Comparison of ENCODE assay signal across 26 cellular contexts in genomic region chr9:79312686-79313421, GRCh38.
"Had no signal": no experiment of that assay in that cellular context is flagged by ENCODE, and none has a peak within 500 bp of the region (broad histone marks: within the 10 kb centered on the region; RNA-seq: fewer than 3 reads in every experiment).

No MANE protein-coding gene starts in this region.

- H3K27ac Mint-ChIP-seq: activated CD8-positive, alpha-beta T cell treated with anti-CD3 and anti-CD28 coated beads, Interleukin-2, amount 10 ng/mL, durations not matched to agents 7 days and 5 days; activated naive CD4-positive, alpha-beta T cell treated with anti-CD3 and anti-CD28 coated beads, Interleukin-2, amount 50 U/mL, for 24 hours; activated T-helper 1 cell treated with anti-CD3 and anti-CD28 coated beads, Interleukin-12 subunit alpha, Interleukin-12 subunit beta, Interleukin-2, Interleukin-4 antibody, amounts not matched to agents 30 ng/mL and 10 ng/mL and 1 ng/mL, durations not matched to agents 14 hours and 24 hours and 36 hours; memory B cell; stimulated activated memory B cell treated with anti-CD40 and anti-IgM and Interleukin-4, amounts not matched to agents 10 μg/mL and 1 μg/mL and 100 μg/mL, for 72 hours had no signal

- H3K4me1 ChIP-seq: ascending aorta, gastrocnemius medialis, sigmoid colon, uterus had no signal

- H3K4me1 Mint-ChIP-seq: activated naive CD4-positive, alpha-beta T cell treated with anti-CD3 and anti-CD28 coated beads, Interleukin-2, amount 50 U/mL, for 24 hours; memory B cell; stimulated activated memory B cell treated with anti-CD40 and anti-IgM and Interleukin-4, amounts not matched to agents 10 μg/mL and 1 μg/mL and 100 μg/mL, for 72 hours had no signal

- H3K9me3 Mint-ChIP-seq: activated naive CD4-positive, alpha-beta T cell treated with anti-CD3 and anti-CD28 coated beads, Interleukin-2, amount 50 U/mL, for 24 hours; activated T-helper 1 cell treated with anti-CD3 and anti-CD28 coated beads, Interleukin-12 subunit alpha, Interleukin-12 subunit beta, Interleukin-2, Interleukin-4 antibody, amounts not matched to agents 30 ng/mL and 10 ng/mL and 1 ng/mL, durations not matched to agents 14 hours and 24 hours and 36 hours; memory B cell; stimulated activated memory B cell treated with anti-CD40 and anti-IgM and Interleukin-4, amounts not matched to agents 10 μg/mL and 1 μg/mL and 100 μg/mL, for 72 hours had no signal

- H3K27me3 Mint-ChIP-seq: activated naive CD4-positive, alpha-beta T cell treated with anti-CD3 and anti-CD28 coated beads, Interleukin-2, amount 50 U/mL, for 24 hours; stimulated activated memory B cell treated with anti-CD40 and anti-IgM and Interleukin-4, amounts not matched to agents 10 μg/mL and 1 μg/mL and 100 μg/mL, for 72 hours had no signal

- H3K36me3 Mint-ChIP-seq: activated naive CD4-positive, alpha-beta T cell treated with anti-CD3 and anti-CD28 coated beads, Interleukin-2, amount 50 U/mL, for 24 hours; memory B cell; stimulated activated memory B cell treated with anti-CD40 and anti-IgM and Interleukin-4, amounts not matched to agents 10 μg/mL and 1 μg/mL and 100 μg/mL, for 72 hours had no signal

- H3K27ac ChIP-seq: ascending aorta, brain microvascular endothelial cell, gastrocnemius medialis, sigmoid colon, uterus had no signal

- ATAC-seq: activated CD8-positive, alpha-beta T cell treated with anti-CD3 and anti-CD28 coated beads, Interleukin-2, amount 10 ng/mL, durations not matched to agents 7 days and 5 days; esophagus mucosa; gastrocnemius medialis; left colon; stimulated activated memory B cell treated with anti-CD40 and anti-IgM and Interleukin-4, amounts not matched to agents 10 μg/mL and 1 μg/mL and 100 μg/mL, for 72 hours had no signal

- DNase-seq: activated CD4-positive, alpha-beta T cell treated with anti-CD3 and anti-CD28 coated beads, Interleukin-2, amount 50 U/mL, for 1 hour; activated CD4-positive, CD25-positive, alpha-beta regulatory T cell treated with anti-CD3 and anti-CD28 coated beads, Interleukin-2, amount 50 U/mL, for 72 hours; activated CD8-positive, alpha-beta T cell treated with anti-CD3 and anti-CD28 coated beads, Interleukin-2, amount 10 ng/mL, durations not matched to agents 7 days and 5 days; activated gamma-delta T cell; brain microvascular endothelial cell; caudate nucleus; dermis blood vessel endothelial cell; effector memory CD4-positive, alpha-beta T cell; gastrocnemius medialis; head of caudate nucleus; hypothalamus; left colon; occipital lobe; sigmoid colon; stimulated activated CD4-positive, alpha-beta T cell treated with anti-CD3 and anti-CD28 coated beads, Interleukin-15, amount 100 ng/mL, for 24 hours; trophoblast cell; uterus had no signal

- H3K4me3 Mint-ChIP-seq: activated CD8-positive, alpha-beta T cell treated with anti-CD3 and anti-CD28 coated beads, Interleukin-2, amount 10 ng/mL, durations not matched to agents 7 days and 5 days; activated naive CD4-positive, alpha-beta T cell treated with anti-CD3 and anti-CD28 coated beads, Interleukin-2, amount 50 U/mL, for 24 hours; activated T-helper 1 cell treated with anti-CD3 and anti-CD28 coated beads, Interleukin-12 subunit alpha, Interleukin-12 subunit beta, Interleukin-2, Interleukin-4 antibody, amounts not matched to agents 30 ng/mL and 10 ng/mL and 1 ng/mL, durations not matched to agents 14 hours and 24 hours and 36 hours; memory B cell; stimulated activated memory B cell treated with anti-CD40 and anti-IgM and Interleukin-4, amounts not matched to agents 10 μg/mL and 1 μg/mL and 100 μg/mL, for 72 hours had no signal

- H3K27me3 ChIP-seq: ascending aorta, brain microvascular endothelial cell, gastrocnemius medialis, sigmoid colon, uterus had no signal

- H3K36me3 ChIP-seq: ascending aorta, brain microvascular endothelial cell, gastrocnemius medialis, sigmoid colon, uterus had no signal

- FAIRE-seq: endothelial cell of umbilical vein, islet of Langerhans had no signal

- H3K4me2 ChIP-seq: smooth muscle cell had no signal

- H3K9me3 ChIP-seq: ascending aorta, gastrocnemius medialis, sigmoid colon, uterus had no signal

- H3K4me3 ChIP-seq: ascending aorta, gastrocnemius medialis, sigmoid colon, smooth muscle cell, uterus had no signal
